Comparison of ENCODE assay signal across 31 cellular contexts in the genomic region with DNA sequence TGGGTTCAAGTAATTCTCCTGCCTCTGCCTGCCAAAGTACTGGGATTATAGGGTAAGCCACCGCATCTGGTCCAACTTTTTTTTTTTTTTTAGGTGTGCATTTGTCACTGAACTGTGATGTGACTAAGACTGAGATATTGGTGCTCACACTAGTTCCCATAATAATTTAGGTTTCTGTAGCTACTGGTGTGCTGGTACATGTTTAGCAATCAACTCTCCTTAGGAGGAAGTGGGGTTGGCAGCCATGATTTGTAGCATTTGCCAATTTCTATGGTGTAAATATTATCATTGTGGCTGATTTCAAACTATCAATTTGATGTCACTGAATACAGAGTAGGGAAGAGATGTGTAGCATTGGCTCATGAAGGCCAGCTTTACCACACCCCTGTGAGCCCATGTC.
"Had no signal": no experiment of that assay in that cellular context is flagged by ENCODE, and none has a peak within 500 bp of the region (broad histone marks: within the 10 kb centered on the region; RNA-seq: fewer than 3 reads in every experiment).

No MANE protein-coding gene starts in this region.

- H3K9me3 Mint-ChIP-seq: activated T-helper 17 cell treated with anti-CD3 and anti-CD28 coated beads, Interleukin-2, amount 50 U/mL, for 72 hours; neural crest cell had no signal

- H3K36me3 ChIP-seq: brain microvascular endothelial cell, gastrocnemius medialis, pancreas, prostate gland, stomach, thyroid gland, upper lobe of right lung had no signal

- H3K36me3 Mint-ChIP-seq: naive thymus-derived CD4-positive, alpha-beta T cell; stimulated activated effector memory CD8-positive, alpha-beta T cell treated with anti-CD3 and anti-CD28 coated beads, Interleukin-12 subunit alpha, Interleukin-12 subunit beta, amount 100 ng/mL, for 72 hours had no signal

- H3K27me3 ChIP-seq: brain microvascular endothelial cell, gastrocnemius medialis, pancreas, stomach, thyroid gland, upper lobe of right lung had no signal

- H3K4me3 ChIP-seq: coronary artery, dorsolateral prefrontal cortex, gastrocnemius medialis, pancreas, prostate gland, skin epidermis, stomach, thyroid gland, upper lobe of right lung had no signal

- H3K4me3 Mint-ChIP-seq: activated T-helper 17 cell treated with anti-CD3 and anti-CD28 coated beads, Interleukin-2, amount 50 U/mL, for 72 hours; naive thymus-derived CD4-positive, alpha-beta T cell; neural crest cell; stimulated activated effector memory CD8-positive, alpha-beta T cell treated with anti-CD3 and anti-CD28 coated beads, Interleukin-12 subunit alpha, Interleukin-12 subunit beta, amount 100 ng/mL, for 72 hours had no signal

- H3K27ac Mint-ChIP-seq: activated T-helper 17 cell treated with anti-CD3 and anti-CD28 coated beads, Interleukin-2, amount 50 U/mL, for 72 hours; naive thymus-derived CD4-positive, alpha-beta T cell; stimulated activated effector memory CD8-positive, alpha-beta T cell treated with anti-CD3 and anti-CD28 coated beads, Interleukin-12 subunit alpha, Interleukin-12 subunit beta, amount 100 ng/mL, for 72 hours had no signal

- H3K27ac ChIP-seq: brain microvascular endothelial cell, coronary artery, dorsolateral prefrontal cortex, gastrocnemius medialis, pancreas, prostate gland, skin epidermis, stomach, thyroid gland, upper lobe of right lung had no signal

- H3K4me1 ChIP-seq: gastrocnemius medialis, pancreas, prostate gland, stomach, thyroid gland, upper lobe of right lung had no signal

- H3K4me1 Mint-ChIP-seq: activated T-helper 17 cell treated with anti-CD3 and anti-CD28 coated beads, Interleukin-2, amount 50 U/mL, for 72 hours; naive thymus-derived CD4-positive, alpha-beta T cell; neural crest cell; stimulated activated effector memory CD8-positive, alpha-beta T cell treated with anti-CD3 and anti-CD28 coated beads, Interleukin-12 subunit alpha, Interleukin-12 subunit beta, amount 100 ng/mL, for 72 hours had no signal

- DNase-seq: activated CD4-positive, alpha-beta T cell treated with anti-CD3 and anti-CD28 coated beads for 4 hours; activated CD4-positive, alpha-beta T cell treated with anti-CD3 and anti-CD28 coated beads, Interleukin-2, amount 50 U/mL, for 48 hours; activated CD8-positive, alpha-beta memory T cell treated with anti-CD3 and anti-CD28 coated beads for 24 hours; activated gamma-delta T cell treated with Interleukin-2 at 50 U/mL for 16 hours; activated naive CD4-positive, alpha-beta T cell treated with anti-CD3 and anti-CD28 coated beads, Interleukin-2, amount 50 U/mL, for 16 hours; activated T-cell treated with anti-CD3 and anti-CD28 coated beads, Interleukin-2, amount 50 U/mL, for 1 hour; amniotic stem cell; brain microvascular endothelial cell; dorsolateral prefrontal cortex; effector memory CD4-positive, alpha-beta T cell; gastrocnemius medialis; glutamatergic neuron; left cardiac atrium; mammary epithelial cell; midbrain; naive thymus-derived CD4-positive, alpha-beta T cell; nucleus accumbens; pancreas; retina; stimulated activated CD4-positive, alpha-beta T cell treated with anti-CD3 and anti-CD28 coated beads, Interleukin-12 subunit alpha, Interleukin-12 subunit beta, amount 100 ng/mL, for 4 hours; stimulated activated CD4-positive, alpha-beta T cell treated with anti-CD3 and anti-CD28 coated beads, Interleukin-4, amount 100 ng/mL, for 24 hours; stomach; thyroid gland; upper lobe of right lung had no signal

- H3K27me3 Mint-ChIP-seq: activated T-helper 17 cell treated with anti-CD3 and anti-CD28 coated beads, Interleukin-2, amount 50 U/mL, for 72 hours had no signal

- ATAC-seq: activated T-helper 17 cell treated with anti-CD3 and anti-CD28 coated beads, Interleukin-2, amount 50 U/mL, for 72 hours; gastrocnemius medialis; left cardiac atrium; naive thymus-derived CD4-positive, alpha-beta T cell; pancreas; sciatic nerve; stimulated activated effector memory CD8-positive, alpha-beta T cell treated with anti-CD3 and anti-CD28 coated beads, Interleukin-12 subunit alpha, Interleukin-12 subunit beta, amount 100 ng/mL, for 72 hours; upper lobe of right lung had no signal
